1 cellular context compared by ENCODE assay signal in genomic region chr10:21505711-21506278, GRCh38.
TF ChIP-seq lines count a peak whose summit lies in the region.

No MANE protein-coding gene starts in this region.

TF ChIP-seq in HepG2, 621 proteins besides CTCF, POLR2A, EP300 and RAD21 (continued from another document and continues in another):
- TF ChIP-seq FOXM1 (CRISPR knock-in tag; IDR thresholded peaks at IDR 0.05) (no peak), KDM3A (CRISPR knock-in tag; IDR thresholded peaks at IDR 0.05; ENCODE audit: low read depth) (peak; percentile 94), BRCA1 (CRISPR knock-in tag; IDR thresholded peaks at IDR 0.05) (0 out of 2 replicates have a peak, but pooled peaks have one; percentile 52), DDIT3 (CRISPR knock-in tag; IDR thresholded peaks at IDR 0.05) (peak; percentile 93; the same call in 1 of the 2 replicates), NCOA5 (CRISPR knock-in tag; IDR thresholded peaks at IDR 0.05) (no peak), DZIP1 (CRISPR knock-in tag; IDR thresholded peaks at IDR 0.05) (no peak), ZNF878 (CRISPR knock-in tag; IDR thresholded peaks at IDR 0.05) (peak; percentile 82; the same call in 1 of the 2 replicates), ZKSCAN1 (IDR thresholded peaks at IDR 0.05; ENCODE audit: low read length) (peak; percentile 43; the same call in 1 of the 2 replicates), KDM4B (CRISPR knock-in tag; IDR thresholded peaks at IDR 0.05) (peak; percentile 97), IKZF5 (CRISPR knock-in tag; IDR thresholded peaks at IDR 0.05) (peak; percentile 88), TBX3 (IDR thresholded peaks at IDR 0.05; ENCODE audit: borderline replicate concordance) (no peak; the same call in 1 of the 2 replicates), MAFK (conservative IDR thresholded peaks at IDR 0.05 in 1 of 2, IDR thresholded peaks at IDR 0.05 in 1 of 2; ENCODE audit: low read length in 2 of 2) (no peak), CHD2 (IDR thresholded peaks at IDR 0.05; ENCODE audit: low read depth, low read length) (peak; percentile 67), HOXA3 (CRISPR knock-in tag; IDR thresholded peaks at IDR 0.05) (peak; percentile 91), PBX2 (CRISPR knock-in tag; IDR thresholded peaks at IDR 0.05) (no peak), ZNF792 (CRISPR knock-in tag; IDR thresholded peaks at IDR 0.05) (peak; percentile 90; the same call in 1 of the 2 replicates), CHD4 (IDR thresholded peaks at IDR 0.05; ENCODE audit: borderline replicate concordance, low read length) (peak; percentile 40; the same call in 1 of the 2 replicates), ZNF549 (CRISPR knock-in tag; IDR thresholded peaks at IDR 0.05) (no peak), ZC3H13 (CRISPR knock-in tag; IDR thresholded peaks at IDR 0.05) (peak; percentile 80), ZBTB14 (CRISPR knock-in tag; IDR thresholded peaks at IDR 0.05) (peak; percentile 50; the same call in 1 of the 2 replicates), ZBTB3 (CRISPR knock-in tag; IDR thresholded peaks at IDR 0.05; ENCODE audit: borderline replicate concordance, low read depth) (peak; percentile 53; the same call in 1 of the 2 replicates), ZNF691 (CRISPR knock-in tag; IDR thresholded peaks at IDR 0.05; ENCODE audit: borderline replicate concordance, low read depth) (no peak; the same call in 1 of the 2 replicates), MBNL3 (CRISPR knock-in tag; conservative IDR thresholded peaks at IDR 0.05) (no peak), ZBTB39 (CRISPR knock-in tag; IDR thresholded peaks at IDR 0.05) (no peak), ZSCAN22 (CRISPR knock-in tag; IDR thresholded peaks at IDR 0.05) (no peak), THRA (CRISPR knock-in tag; IDR thresholded peaks at IDR 0.05; ENCODE audit: borderline replicate concordance) (peak; percentile 99), ZNF282 (IDR thresholded peaks at IDR 0.05; ENCODE audit: partially characterized antibody) (no peak), ZMYM4 (CRISPR knock-in tag; IDR thresholded peaks at IDR 0.05) (peak; percentile 96), ZFP36L2 (CRISPR knock-in tag; IDR thresholded peaks at IDR 0.05) (no peak), FOSL1 (CRISPR knock-in tag; IDR thresholded peaks at IDR 0.05; ENCODE audit: borderline replicate concordance) (no peak), MLXIP (CRISPR knock-in tag; IDR thresholded peaks at IDR 0.05; ENCODE audit: borderline replicate concordance) (no peak), ZNF616 (CRISPR knock-in tag; IDR thresholded peaks at IDR 0.05; ENCODE audit: low read depth) (no peak), ZNF382 (CRISPR knock-in tag; IDR thresholded peaks at IDR 0.05; ENCODE audit: borderline replicate concordance) (no peak), ZNF44 (CRISPR knock-in tag; IDR thresholded peaks at IDR 0.05) (no peak), ARNT (IDR thresholded peaks at IDR 0.05) (no peak), STAG1 (CRISPR knock-in tag; IDR thresholded peaks at IDR 0.05) (peak; percentile 24; the same call in 1 of the 2 replicates), ELF4 (CRISPR knock-in tag; IDR thresholded peaks at IDR 0.05; ENCODE audit: borderline replicate concordance) (peak; percentile 18; the same call in 1 of the 2 replicates), TBL1XR1 (IDR thresholded peaks at IDR 0.05; ENCODE audit: borderline replicate concordance, low read length, partially characterized antibody) (peak; percentile 76), ZNF333 (CRISPR knock-in tag; IDR thresholded peaks at IDR 0.05; ENCODE audit: borderline replicate concordance) (peak; percentile 43; the same call in 1 of the 2 replicates), ZNF17 (CRISPR knock-in tag; IDR thresholded peaks at IDR 0.05) (no peak), HIVEP1 (CRISPR knock-in tag; IDR thresholded peaks at IDR 0.05) (peak; percentile 96), SOX5 (CRISPR knock-in tag; IDR thresholded peaks at IDR 0.05; ENCODE audit: borderline replicate concordance) (peak; percentile 93), RFX3 (CRISPR knock-in tag; IDR thresholded peaks at IDR 0.05) (0 out of 2 replicates have a peak, but pooled peaks have one; percentile 32), GATAD2A (CRISPR knock-in tag; IDR thresholded peaks at IDR 0.05) (peak; percentile 100), ZNF367 (CRISPR knock-in tag; IDR thresholded peaks at IDR 0.05; ENCODE audit: borderline replicate concordance) (no peak), NFE2L1 (CRISPR knock-in tag; IDR thresholded peaks at IDR 0.05; ENCODE audit: borderline replicate concordance) (no peak), GMEB1 (CRISPR knock-in tag; IDR thresholded peaks at IDR 0.05; ENCODE audit: borderline replicate concordance) (peak; percentile 84), ZUFSP (CRISPR knock-in tag; IDR thresholded peaks at IDR 0.05; ENCODE audit: borderline replicate concordance) (no peak), SETDB1 (CRISPR knock-in tag; IDR thresholded peaks at IDR 0.05; ENCODE audit: borderline replicate concordance) (no peak), KAT8 (CRISPR knock-in tag; IDR thresholded peaks at IDR 0.05) (peak; percentile 90)
